In the genomic region with DNA sequence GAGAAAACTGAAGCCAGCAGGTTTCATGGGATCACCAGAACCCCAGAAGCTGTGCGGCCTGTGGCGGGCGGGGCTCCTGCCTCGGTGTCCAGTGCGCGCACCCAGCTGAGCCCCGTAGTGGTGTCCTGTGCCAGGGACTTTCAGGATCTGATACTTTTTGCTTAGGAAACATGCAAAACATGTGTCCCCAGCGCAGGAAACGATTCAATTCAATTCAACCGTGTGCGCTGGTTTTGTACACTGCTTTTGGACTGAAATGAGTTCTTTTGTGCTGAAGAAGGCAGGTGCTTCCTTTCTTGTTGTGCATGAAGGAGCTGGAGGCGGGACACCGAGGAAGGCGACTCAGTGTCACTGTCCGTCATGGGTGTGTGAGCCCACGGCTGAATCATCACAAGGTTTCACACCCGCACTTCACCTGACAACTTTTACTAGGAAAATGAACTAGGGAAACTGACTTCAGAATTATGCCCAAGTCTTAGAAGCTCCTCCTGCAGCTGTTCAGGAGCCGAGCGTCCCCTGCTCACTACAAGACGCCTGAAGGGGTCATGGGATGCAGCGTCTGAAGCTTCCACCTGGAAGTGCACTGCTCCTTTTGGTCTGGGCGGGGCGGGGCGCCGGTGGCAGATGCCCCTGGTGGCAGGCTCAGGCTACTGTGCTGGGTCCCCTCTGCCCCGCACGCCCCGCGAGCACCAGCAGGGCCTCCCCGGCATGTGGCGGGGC, we compare ENCODE assay signal across 7 cellular contexts. TPM values are rescaled to one million over a fixed set of nuclear protein-coding genes. Genes with fewer than 3 reads are reported as not detected.
DNase-seq lines count a peak whose midpoint lies in the region; ATAC-seq and TF ChIP-seq lines count a peak whose summit lies in the region.

No MANE protein-coding gene starts in this region.

- H3K4ac ChIP-seq in neuronal stem cell (ENCODE audit: low read length) = no peak overlapping the region

- no peak overlapping the region for H3K23ac ChIP-seq in neuronal stem cell (ENCODE audit: low read depth, low read length, poor library complexity)

- H3K14ac ChIP-seq in neuronal stem cell (ENCODE audit: low read length) = no peak overlapping the region

- ATAC-seq in GM18858 (IDR thresholded peaks at IDR 0.05; ENCODE audit: unreplicated experiment) (peak; percentile 68), GM21619 (IDR thresholded peaks at IDR 0.05; ENCODE audit: unreplicated experiment) (peak; percentile 74)

- no peak overlapping the region for H2BK15ac ChIP-seq in neuronal stem cell (ENCODE audit: low read length)

- H3K4me1 ChIP-seq in neuronal stem cell (ENCODE audit: control insufficient read depth in 2 of 2, insufficient read depth in 1 of 2, low read depth in 1 of 2, low read length in 2 of 2) (peaks cover 12 to 17% of the 10 kb centered on the region in 2 donors), colonic mucosa (no peaks in the 10 kb centered on the region)

- H3K79me1 ChIP-seq in neuronal stem cell (ENCODE audit: low read depth, low read length) = peaks cover 11% of the 10 kb centered on the region

- intact Hi-C loops in colonic mucosa (cut with DNase I) = no loop called here

- H3K27me3 ChIP-seq in neuronal stem cell (ENCODE audit: control insufficient read depth in 3 of 3, insufficient read depth in 3 of 3, low read depth in 1 of 3, low read length in 3 of 3) (no peaks in the 10 kb centered on the region), colonic mucosa (no peaks in the 10 kb centered on the region)

- no peak for TF ChIP-seq CTCF in colonic mucosa (IDR thresholded peaks at IDR 0.05)

- H3K36me3 ChIP-seq in neuronal stem cell (replicated peaks in 1 of 2; ENCODE audit: control insufficient read depth in 2 of 2, insufficient read depth in 2 of 2, low read length in 2 of 2) = peaks cover 19 to 42% of the 10 kb centered on the region in 2 donors
- H3K36me3 ChIP-seq in colonic mucosa = no peaks in the 10 kb centered on the region

- H2AFZ ChIP-seq in neuronal stem cell (ENCODE audit: low read length) = no peak overlapping the region

- H4K91ac ChIP-seq in neuronal stem cell (ENCODE audit: low read depth, low read length, poor library complexity) = no peak overlapping the region

- H3K9ac ChIP-seq in neuronal stem cell (ENCODE audit: low read depth, low read length, poor library complexity) (no peak overlapping the region), colonic mucosa (ENCODE audit: low read depth in 2 of 2, low read length in 2 of 2) (no peak overlapping the region)

- WGBS in neuronal stem cell (ENCODE audit: extremely low coverage in 2 of 2, insufficient read length in 2 of 2, insufficient replicate concordance in 1 of 2), 2 donors = no CpG with 5 or more reads among the region's 31 CpGs

- no peak overlapping the region for H2BK12ac ChIP-seq in neuronal stem cell (ENCODE audit: low read length)

- no peak overlapping the region for H3K27ac ChIP-seq in neuronal stem cell (replicated peaks; ENCODE audit: low read length)
- no peak overlapping the region for H3K27ac ChIP-seq in colonic mucosa

- H2BK5ac ChIP-seq in neuronal stem cell (ENCODE audit: low read length) = peak overlapping the region; percentile 62

- peak; percentile 31 for DNase-seq in HK-2 (ENCODE audit: unreplicated experiment)
- no peak for DNase-seq in neuronal stem cell (ENCODE audit: low spot score)
- no peak for DNase-seq in NOMO-1 treated with DMSO at 0.1 percent for 48 hours (lab: John Stamatoyannopoulos, UW; ENCODE audit: unreplicated experiment)
- no peak for DNase-seq in SK-N-DZ (ENCODE audit: low spot score)
- no peak for DNase-seq in colonic mucosa

- H3K4me3 ChIP-seq in neuronal stem cell (ENCODE audit: low read length in 2 of 2) (no peak overlapping the region), colonic mucosa (no peak overlapping the region)

- H3K18ac ChIP-seq in neuronal stem cell (ENCODE audit: low read length) = no peak overlapping the region

- no peak overlapping the region for H3K4me2 ChIP-seq in neuronal stem cell (ENCODE audit: insufficient read depth, low read length, poor library complexity, severe bottlenecking)

- no peak overlapping the region for H2BK120ac ChIP-seq in neuronal stem cell (ENCODE audit: low read depth, low read length)

- no peak overlapping the region for H2AK5ac ChIP-seq in neuronal stem cell (ENCODE audit: low read depth, low read length)

- no peak overlapping the region for H4K8ac ChIP-seq in neuronal stem cell (ENCODE audit: low read depth, low read length)

- H3K9me3 ChIP-seq in neuronal stem cell (replicated peaks in 1 of 2; ENCODE audit: control insufficient read depth in 2 of 2, insufficient read depth in 1 of 2, low read depth in 1 of 2, low read length in 2 of 2) (no peaks in the 10 kb centered on the region), colonic mucosa (no peaks in the 10 kb centered on the region)

RNA-seq across cellular contexts. Expression of gene ZNF750, which starts 31.4 kb away (rescaled TPM):
- polyA plus RNA-seq in neuronal stem cell (2013, experiment 1 of 2) = 0.01 TPM
- polyA plus RNA-seq in neuronal stem cell (2013, experiment 2 of 2) = 0.01 TPM
- not detected in 2 replicates for polyA plus RNA-seq in SK-N-DZ (2014; cell fraction: cytosol; rRNA removed)
- polyA plus RNA-seq in SK-N-DZ (2014; cell fraction: nucleus; rRNA removed) = not detected in 2 replicates
- total RNA-seq in colonic mucosa = not detected
